Comparison of ENCODE assay signal across 21 cellular contexts in the genomic region with DNA sequence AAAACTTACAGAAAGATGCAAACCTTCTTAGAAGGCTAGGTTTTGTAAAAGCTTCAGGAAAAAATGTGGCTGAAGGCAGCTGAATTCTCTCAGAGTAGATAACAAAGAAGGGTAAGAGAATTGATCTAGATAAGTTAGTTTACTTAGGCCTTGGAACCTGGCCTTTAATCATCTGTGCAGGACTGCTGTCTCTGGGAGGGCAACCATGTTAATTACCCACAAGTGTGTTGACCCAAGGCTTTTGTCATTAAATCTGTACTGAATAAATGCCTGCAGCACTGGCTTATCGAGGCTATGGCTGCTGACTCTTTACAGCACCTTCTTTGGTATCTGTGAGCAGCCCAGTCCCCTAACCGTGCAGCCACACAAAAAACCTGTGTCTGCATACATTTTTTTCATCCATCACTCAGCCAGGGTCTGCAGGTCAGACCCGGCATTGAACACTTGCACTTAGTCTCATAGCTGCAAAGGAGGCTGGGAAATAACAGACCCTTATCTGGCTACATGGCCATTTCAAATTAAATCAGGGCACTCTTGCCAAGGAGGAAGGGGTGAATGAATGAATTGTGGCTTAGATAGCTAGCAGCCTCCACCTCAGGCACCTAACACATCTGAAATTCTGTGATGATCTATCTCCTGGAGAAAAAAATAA.
DNase-seq lines count a peak whose midpoint lies in the region; FAIRE-seq and TF ChIP-seq lines count a peak whose summit lies in the region.
"Had no signal": no experiment of that assay in that cellular context is flagged by ENCODE, and none has a peak within 500 bp of the region (broad histone marks: within the 10 kb centered on the region; RNA-seq: fewer than 3 reads in every experiment).

No MANE protein-coding gene starts in this region.

- no peak overlapping the region for H3K4me3 ChIP-seq in HUES6 (ENCODE audit: low read depth, low read length)
- no peak overlapping the region for H3K4me3 ChIP-seq in endothelial cell of umbilical vein (replicated peaks in 1 of 3; ENCODE audit: insufficient read depth in 1 of 3, low read depth in 1 of 3, low read length in 3 of 3)
- H3K4me3 ChIP-seq in neural progenitor cell, result no peak overlapping the region
- H3K4me3 ChIP-seq: Peyer's patch had no signal

- H3K27ac ChIP-seq in HUES6 (ENCODE audit: low read depth, low read length) (peak overlapping the region; percentile 25; the same call in 1 of the 2 replicates), endothelial cell of umbilical vein (ENCODE audit: insufficient read depth, low read depth, low read length) (no peak overlapping the region), neural progenitor cell (no peak overlapping the region)
- H3K27ac ChIP-seq: 22Rv1, Peyer's patch had no signal

- no peaks in the 10 kb centered on the region for H4K20me1 ChIP-seq in endothelial cell of umbilical vein (replicated peaks; ENCODE audit: control insufficient read depth, extremely low read depth, insufficient read depth, low read length)
- no peaks in the 10 kb centered on the region for H4K20me1 ChIP-seq in neural progenitor cell (ENCODE audit: low read depth)

- H3K9me1 ChIP-seq in endothelial cell of umbilical vein (replicated peaks; ENCODE audit: control insufficient read depth, extremely low read depth, insufficient read depth, low read length), result no peaks in the 10 kb centered on the region

- H3K4me1 ChIP-seq in HUES6 (ENCODE audit: control insufficient read depth, insufficient read depth, low read length) (peaks cover 24% of the 10 kb centered on the region; the same call in 1 of the 2 replicates), endothelial cell of umbilical vein (ENCODE audit: control insufficient read depth, extremely low read depth, insufficient read depth, low read length) (no peaks in the 10 kb centered on the region), neural progenitor cell (no peaks in the 10 kb centered on the region)
- H3K4me1 ChIP-seq: Peyer's patch had no signal

- TF ChIP-seq POLR2A in endothelial cell of umbilical vein (IDR thresholded peaks at IDR 0.05; ENCODE audit: low read depth, low read length), result no peak

- no peaks in the 10 kb centered on the region for H3K36me3 ChIP-seq in HUES6 (ENCODE audit: control insufficient read depth, insufficient read depth, low read length)
- H3K36me3 ChIP-seq in endothelial cell of umbilical vein (ENCODE audit: control insufficient read depth in 2 of 2, extremely low read depth in 1 of 2, insufficient read depth in 2 of 2, low read length in 2 of 2), result no peaks in the 10 kb centered on the region
- no peaks in the 10 kb centered on the region for H3K36me3 ChIP-seq in neural progenitor cell
- H3K36me3 ChIP-seq: Peyer's patch had no signal

- no peaks in the 10 kb centered on the region for H3K36me3 Mint-ChIP-seq in neural progenitor cell
- H3K36me3 Mint-ChIP-seq: CD4-positive, CD25-positive, alpha-beta regulatory T cell had no signal

- TF ChIP-seq CTCF in endothelial cell of umbilical vein (IDR thresholded peaks at IDR 0.05; ENCODE audit: extremely low read depth in 1 of 2, insufficient read depth in 1 of 2, low read depth in 1 of 2, low read length in 2 of 2) (no peak), neural progenitor cell (IDR thresholded peaks at IDR 0.05) (no peak), GM20000 (IDR thresholded peaks at IDR 0.05; ENCODE audit: extremely low read depth, missing control alignments) (no peak)

- DNase-seq in NCI-H146 (lab: John Stamatoyannopoulos, UW) (peak; percentile 15), NCI-H146 treated with DMSO at 0.1 percent for 48 hours (lab: John Stamatoyannopoulos, UW; ENCODE audit: unreplicated experiment) (no peak), endothelial cell of umbilical vein (ENCODE audit: low read depth, low spot score) (no peak), neural progenitor cell (ENCODE audit: low spot score) (no peak), GM20000 (ENCODE audit: low spot score) (no peak), CD1c-positive myeloid dendritic cell (ENCODE audit: extremely low spot score) (no peak), GOT3 (lab: John Stamatoyannopoulos, UW) (no peak)
- DNase-seq: CD4-positive, CD25-positive, alpha-beta regulatory T cell; DMS79; KBM-7; NCI-H1105; NCI-H1694; NCI-H2081; NCI-H2171; NCI-H345; NCI-H524 treated with DMSO at 0.1 percent for 48 hours; NCI-H82; Peyer's patch had no signal

- peak overlapping the region; percentile 34 for H3K9ac ChIP-seq in HUES6 (ENCODE audit: low read length)
- H3K9ac ChIP-seq in endothelial cell of umbilical vein (replicated peaks; ENCODE audit: extremely low read depth, insufficient read depth, low read length), result no peak overlapping the region
- no peak overlapping the region for H3K9ac ChIP-seq in neural progenitor cell

- dilution Hi-C loops in endothelial cell of umbilical vein (cut with MboI; ENCODE audit: extremely low pct_ligation_motif_present, low sequenced_read_pairs), result no loop called here

- no peaks in the 10 kb centered on the region for H3K79me2 ChIP-seq in endothelial cell of umbilical vein (ENCODE audit: control insufficient read depth, insufficient read depth, low read length)
- no peaks in the 10 kb centered on the region for H3K79me2 ChIP-seq in neural progenitor cell (ENCODE audit: low read depth)

- no TSS peak for BruUV-seq in endothelial cell of umbilical vein (replicated peaks; lab: Mats Ljungman, UMichigan)

- peaks cover 6% of the 10 kb centered on the region for H3K9me3 Mint-ChIP-seq in neural progenitor cell
- H3K9me3 Mint-ChIP-seq: CD4-positive, CD25-positive, alpha-beta regulatory T cell had no signal

- H3K9me3 ChIP-seq in HUES6 (ENCODE audit: control insufficient read depth, insufficient read depth, low read depth, low read length), result no peaks in the 10 kb centered on the region
- H3K9me3 ChIP-seq in endothelial cell of umbilical vein (replicated peaks; ENCODE audit: control insufficient read depth, insufficient read depth, low read length), result no peaks in the 10 kb centered on the region
- H3K9me3 ChIP-seq in neural progenitor cell (ENCODE audit: low read depth), result no peaks in the 10 kb centered on the region
- H3K9me3 ChIP-seq: Peyer's patch had no signal

- peak overlapping the region; percentile 42 for H2AFZ ChIP-seq in endothelial cell of umbilical vein (ENCODE audit: low read depth, low read length)
- H2AFZ ChIP-seq in neural progenitor cell (replicated peaks), result no peak overlapping the region

- POLR2A ChIA-PET in endothelial cell of umbilical vein (lab: Charles Lee), result no interaction called here

- peak overlapping the region; percentile 38 for H3K27ac Mint-ChIP-seq in neural progenitor cell
- H3K27ac Mint-ChIP-seq: B cell; CD4-positive, CD25-positive, alpha-beta regulatory T cell had no signal

- peaks cover 14% of the 10 kb centered on the region for H3K4me1 Mint-ChIP-seq in neural progenitor cell
- H3K4me1 Mint-ChIP-seq: B cell; CD4-positive, CD25-positive, alpha-beta regulatory T cell had no signal

- intact Hi-C loops in endothelial cell of umbilical vein (cut with micrococcal nuclease), result no loop called here

- CTCF ChIA-PET in endothelial cell of umbilical vein (lab: Charles Lee), result interaction anchor here (1.0 to 1.7 kb wide), 4 partner anchors 9 to 194 kb away, joined by 3 to 5 read pairs (median 4); no protein-coding TSS in a partner anchor

- H3F3A ChIP-seq in neural progenitor cell (ENCODE audit: low read depth), result no peaks in the 10 kb centered on the region

- H3K27me3 ChIP-seq in HUES6 (ENCODE audit: control insufficient read depth, insufficient read depth, low read length) (no peaks in the 10 kb centered on the region), endothelial cell of umbilical vein (ENCODE audit: control insufficient read depth in 2 of 2, insufficient read depth in 2 of 2, low read length in 2 of 2) (no peaks in the 10 kb centered on the region), neural progenitor cell (no peaks in the 10 kb centered on the region)
- H3K27me3 ChIP-seq: Peyer's patch had no signal

- H3K4me2 ChIP-seq in endothelial cell of umbilical vein (ENCODE audit: insufficient read depth, low read length) (no peak overlapping the region), neural progenitor cell (no peak overlapping the region)

- H3K4me3 Mint-ChIP-seq in neural progenitor cell, result no peak overlapping the region
- H3K4me3 Mint-ChIP-seq: B cell; CD4-positive, CD25-positive, alpha-beta regulatory T cell had no signal

- no peak for FAIRE-seq in endothelial cell of umbilical vein (lab: Jason Lieb, UNC)

- peaks cover 2% of the 10 kb centered on the region for H3K27me3 Mint-ChIP-seq in neural progenitor cell (ENCODE audit: insufficient read depth, low read depth)
- H3K27me3 Mint-ChIP-seq: B cell had no signal

TF ChIP-seq in endothelial cell of umbilical vein, 7 proteins besides CTCF, POLR2A, EP300 and RAD21:
- TF ChIP-seq, protein P1, sequence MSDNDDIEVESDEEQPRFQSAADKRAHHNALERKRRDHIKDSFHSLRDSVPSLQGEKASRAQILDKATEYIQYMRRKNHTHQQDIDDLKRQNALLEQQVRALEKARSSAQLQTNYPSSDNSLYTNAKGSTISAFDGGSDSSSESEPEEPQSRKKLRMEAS (IDR thresholded peaks at IDR 0.05; ENCODE audit: insufficient read depth, insufficient read length), result no peak
- TF ChIP-seq MYC (IDR thresholded peaks at IDR 0.05; ENCODE audit: low read depth, low read length) (no peak), GATA2 (IDR thresholded peaks at IDR 0.05; ENCODE audit: insufficient read depth, insufficient read length, low read depth, low read length) (no peak), POLR2AphosphoS5 (IDR thresholded peaks at IDR 0.05; ENCODE audit: insufficient read depth, low read depth, low read length) (no peak), JUN (IDR thresholded peaks at IDR 0.05; ENCODE audit: borderline replicate concordance, insufficient read depth, insufficient read length, low read depth) (no peak), FOS (IDR thresholded peaks at IDR 0.05; ENCODE audit: borderline replicate concordance, insufficient read depth, low read length) (no peak), EZH2 (IDR thresholded peaks at IDR 0.05; ENCODE audit: borderline replicate concordance, low read depth, low read length, severe bottlenecking) (no peak)
